Comparison of ENCODE assay signal across 2 cellular contexts in the genomic region with DNA sequence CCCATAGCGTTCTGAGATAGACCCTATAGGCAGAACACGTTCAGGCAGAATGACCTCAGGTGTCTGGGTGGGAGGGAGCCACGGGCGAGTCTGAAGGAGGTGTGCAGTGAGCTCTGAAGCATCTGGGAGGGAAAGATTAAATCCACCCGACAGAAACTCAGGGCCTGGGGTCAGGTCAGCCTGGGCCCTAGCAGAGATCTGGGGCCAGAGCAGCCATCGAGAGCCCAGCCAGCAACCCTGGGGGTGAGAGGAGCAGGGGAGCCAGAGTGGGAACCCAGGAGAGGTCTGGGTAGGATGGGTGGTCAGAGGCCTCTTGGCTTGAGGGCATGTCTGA.
TF ChIP-seq lines count a peak whose summit lies in the region.

No MANE protein-coding gene starts in this region.

TF ChIP-seq in SK-N-SH, 30 proteins besides CTCF, POLR2A, EP300 and RAD21:
- TF ChIP-seq FOSL2 (IDR thresholded peaks at IDR 0.05; ENCODE audit: borderline replicate concordance, low read depth) = no peak
- TF ChIP-seq SMC3 (IDR thresholded peaks at IDR 0.05; ENCODE audit: low read depth, low read length) = no peak
- TF ChIP-seq, protein P1, sequence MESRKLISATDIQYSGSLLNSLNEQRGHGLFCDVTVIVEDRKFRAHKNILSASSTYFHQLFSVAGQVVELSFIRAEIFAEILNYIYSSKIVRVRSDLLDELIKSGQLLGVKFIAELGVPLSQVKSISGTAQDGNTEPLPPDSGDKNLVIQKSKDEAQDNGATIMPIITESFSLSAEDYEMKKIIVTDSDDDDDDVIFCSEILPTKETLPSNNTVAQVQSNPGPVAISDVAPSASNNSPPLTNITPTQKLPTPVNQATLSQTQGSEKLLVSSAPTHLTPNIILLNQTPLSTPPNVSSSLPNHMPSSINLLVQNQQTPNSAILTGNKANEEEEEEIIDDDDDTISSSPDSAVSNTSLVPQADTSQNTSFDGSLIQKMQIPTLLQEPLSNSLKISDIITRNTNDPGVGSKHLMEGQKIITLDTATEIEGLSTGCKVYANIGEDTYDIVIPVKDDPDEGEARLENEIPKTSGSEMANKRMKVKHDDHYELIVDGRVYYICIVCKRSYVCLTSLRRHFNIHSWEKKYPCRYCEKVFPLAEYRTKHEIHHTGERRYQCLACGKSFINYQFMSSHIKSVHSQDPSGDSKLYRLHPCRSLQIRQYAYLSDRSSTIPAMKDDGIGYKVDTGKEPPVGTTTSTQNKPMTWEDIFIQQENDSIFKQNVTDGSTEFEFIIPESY (IDR thresholded peaks at IDR 0.05; ENCODE audit: borderline replicate concordance, low read depth) = no peak
- TF ChIP-seq MXI1 (IDR thresholded peaks at IDR 0.05; ENCODE audit: low read depth, low read length) = no peak
- TF ChIP-seq, protein P2, sequence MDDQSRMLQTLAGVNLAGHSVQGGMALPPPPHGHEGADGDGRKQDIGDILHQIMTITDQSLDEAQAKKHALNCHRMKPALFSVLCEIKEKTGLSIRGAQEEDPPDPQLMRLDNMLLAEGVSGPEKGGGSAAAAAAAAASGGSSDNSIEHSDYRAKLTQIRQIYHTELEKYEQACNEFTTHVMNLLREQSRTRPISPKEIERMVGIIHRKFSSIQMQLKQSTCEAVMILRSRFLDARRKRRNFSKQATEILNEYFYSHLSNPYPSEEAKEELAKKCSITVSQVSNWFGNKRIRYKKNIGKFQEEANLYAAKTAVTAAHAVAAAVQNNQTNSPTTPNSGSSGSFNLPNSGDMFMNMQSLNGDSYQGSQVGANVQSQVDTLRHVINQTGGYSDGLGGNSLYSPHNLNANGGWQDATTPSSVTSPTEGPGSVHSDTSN (IDR thresholded peaks at IDR 0.05) = no peak
- TF ChIP-seq ELF1 (IDR thresholded peaks at IDR 0.05) = no peak
- no peak for TF ChIP-seq RCOR1 (IDR thresholded peaks at IDR 0.05; ENCODE audit: low read length)
- TF ChIP-seq, protein P3, sequence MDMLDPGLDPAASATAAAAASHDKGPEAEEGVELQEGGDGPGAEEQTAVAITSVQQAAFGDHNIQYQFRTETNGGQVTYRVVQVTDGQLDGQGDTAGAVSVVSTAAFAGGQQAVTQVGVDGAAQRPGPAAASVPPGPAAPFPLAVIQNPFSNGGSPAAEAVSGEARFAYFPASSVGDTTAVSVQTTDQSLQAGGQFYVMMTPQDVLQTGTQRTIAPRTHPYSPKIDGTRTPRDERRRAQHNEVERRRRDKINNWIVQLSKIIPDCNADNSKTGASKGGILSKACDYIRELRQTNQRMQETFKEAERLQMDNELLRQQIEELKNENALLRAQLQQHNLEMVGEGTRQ (IDR thresholded peaks at IDR 0.05; ENCODE audit: borderline replicate concordance, low read depth, low read length) = no peak
- no peak for TF ChIP-seq MEF2A (IDR thresholded peaks at IDR 0.05; ENCODE audit: borderline replicate concordance, low read depth)
- TF ChIP-seq TEAD4 (IDR thresholded peaks at IDR 0.05; ENCODE audit: borderline replicate concordance, insufficient read depth) = no peak
- no peak for TF ChIP-seq FOXM1 (IDR thresholded peaks at IDR 0.05; ENCODE audit: low read depth)
- TF ChIP-seq CHD2 (IDR thresholded peaks at IDR 0.05; ENCODE audit: low read length, partially characterized antibody) = no peak
- TF ChIP-seq NRF1 (IDR thresholded peaks at IDR 0.05; ENCODE audit: low read depth, low read length) = no peak
- TF ChIP-seq, protein P4, sequence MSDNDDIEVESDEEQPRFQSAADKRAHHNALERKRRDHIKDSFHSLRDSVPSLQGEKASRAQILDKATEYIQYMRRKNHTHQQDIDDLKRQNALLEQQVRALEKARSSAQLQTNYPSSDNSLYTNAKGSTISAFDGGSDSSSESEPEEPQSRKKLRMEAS (IDR thresholded peaks at IDR 0.05; ENCODE audit: low read depth) = no peak
- TF ChIP-seq SIN3A (IDR thresholded peaks at IDR 0.05; ENCODE audit: borderline replicate concordance, low read depth, low read length) = no peak
- TF ChIP-seq TAF1 (IDR thresholded peaks at IDR 0.05; ENCODE audit: borderline replicate concordance, low read depth, low read length) = no peak
- TF ChIP-seq, protein P5, sequence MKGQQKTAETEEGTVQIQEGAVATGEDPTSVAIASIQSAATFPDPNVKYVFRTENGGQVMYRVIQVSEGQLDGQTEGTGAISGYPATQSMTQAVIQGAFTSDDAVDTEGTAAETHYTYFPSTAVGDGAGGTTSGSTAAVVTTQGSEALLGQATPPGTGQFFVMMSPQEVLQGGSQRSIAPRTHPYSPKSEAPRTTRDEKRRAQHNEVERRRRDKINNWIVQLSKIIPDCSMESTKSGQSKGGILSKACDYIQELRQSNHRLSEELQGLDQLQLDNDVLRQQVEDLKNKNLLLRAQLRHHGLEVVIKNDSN (IDR thresholded peaks at IDR 0.05; ENCODE audit: borderline replicate concordance, low read depth) = no peak
- no peak for TF ChIP-seq TCF12 (IDR thresholded peaks at IDR 0.05)
- TF ChIP-seq YY1 (IDR thresholded peaks at IDR 0.05; ENCODE audit: low read depth) = no peak
- no peak for TF ChIP-seq JUND (IDR thresholded peaks at IDR 0.05)
TF ChIP-seq in SK-N-SH: peak in this region for 0.

TF ChIP-seq in SK-N-SH treated with all-trans-retinoic acid at 6 μM for 48 hours, 23 proteins besides CTCF, POLR2A, EP300 and RAD21:
- TF ChIP-seq SNAI2 (CRISPR knock-in tag; IDR thresholded peaks at IDR 0.05) (no peak), PPARA (CRISPR knock-in tag; IDR thresholded peaks at IDR 0.05; ENCODE audit: borderline replicate concordance) (no peak), TCF4 (CRISPR knock-in tag; IDR thresholded peaks at IDR 0.05; ENCODE audit: borderline replicate concordance) (no peak), ZNF565 (CRISPR knock-in tag; conservative IDR thresholded peaks at IDR 0.05; ENCODE audit: low read depth) (no peak), ZNF70 (CRISPR knock-in tag; IDR thresholded peaks at IDR 0.05) (no peak), GLIS3 (CRISPR knock-in tag; IDR thresholded peaks at IDR 0.05) (no peak)
